In genomic region chr6:26473758-26474438, GRCh38 we compare ENCODE assay signal across 8 cellular contexts. TPM values are rescaled to one million over a fixed set of nuclear protein-coding genes. Genes with fewer than 3 reads are reported as not detected.
DNase-seq lines count a peak whose midpoint lies in the region; ATAC-seq lines count a peak whose summit lies in the region.

No MANE protein-coding gene starts in this region.

- DNase-seq in A172 (ENCODE audit: low spot score): peak; percentile 95
- DNase-seq in NCI-H226: peak; percentile 73
- DNase-seq in cerebellum (ENCODE audit: low spot score): peak; percentile 82
- peak; percentile 100 for DNase-seq in kidney glomerular epithelial cell (lab: John Stamatoyannopoulos, UW)
- peak; percentile 32 to 64 (median 51) for DNase-seq in stimulated activated CD4-positive, alpha-beta T cell treated with anti-CD3 and anti-CD28 coated beads, Interleukin-1b, Interleukin-23, amount 100 ng/mL, for 24 hours (ENCODE audit: low read depth in 4 of 4, low spot score in 1 of 4)

- ATAC-seq in GM18858 (IDR thresholded peaks at IDR 0.05; ENCODE audit: unreplicated experiment) (peak; percentile 83), HG03066 (IDR thresholded peaks at IDR 0.05; ENCODE audit: low read depth, unreplicated experiment) (peak; percentile 90)
- peak; percentile 95 to 97 for ATAC-seq in activated CD4-positive, CD25-positive, alpha-beta regulatory T cell treated with anti-CD3 and anti-CD28 coated beads, Interleukin-2, amount 50 U/mL, for 24 hours

RNA-seq across cellular contexts. Expression of gene BTN2A1, which starts 16.1 kb away (rescaled TPM):
- total RNA-seq in A172 (2014; rRNA removed; shearing (Covaris generic)): 6.2 and 10.9 TPM in 2 replicates
- total RNA-seq in cerebellum: 14.1 TPM

RNA-seq across cellular contexts. Expression of gene BTN1A1, which starts 26.2 kb away (rescaled TPM):
- not detected in 2 replicates for total RNA-seq in A172 (2014; rRNA removed; shearing (Covaris generic))
- total RNA-seq in cerebellum: not detected

RNA-seq across cellular contexts. Expression of gene BTN3A3, which starts 33.6 kb away (rescaled TPM):
- 4.7 and 5.0 TPM in 2 replicates for total RNA-seq in A172 (2014; rRNA removed; shearing (Covaris generic))
- total RNA-seq in cerebellum: 5.1 TPM

Comparison
In these comparisons a context has a peak if more than half of its experiments do, and no peak if none do; other contexts are left out.
1. Peak in every context shown above with its lines: DNase-seq and ATAC-seq.